ENCODE assay signal across 8 cellular contexts in the genomic region with DNA sequence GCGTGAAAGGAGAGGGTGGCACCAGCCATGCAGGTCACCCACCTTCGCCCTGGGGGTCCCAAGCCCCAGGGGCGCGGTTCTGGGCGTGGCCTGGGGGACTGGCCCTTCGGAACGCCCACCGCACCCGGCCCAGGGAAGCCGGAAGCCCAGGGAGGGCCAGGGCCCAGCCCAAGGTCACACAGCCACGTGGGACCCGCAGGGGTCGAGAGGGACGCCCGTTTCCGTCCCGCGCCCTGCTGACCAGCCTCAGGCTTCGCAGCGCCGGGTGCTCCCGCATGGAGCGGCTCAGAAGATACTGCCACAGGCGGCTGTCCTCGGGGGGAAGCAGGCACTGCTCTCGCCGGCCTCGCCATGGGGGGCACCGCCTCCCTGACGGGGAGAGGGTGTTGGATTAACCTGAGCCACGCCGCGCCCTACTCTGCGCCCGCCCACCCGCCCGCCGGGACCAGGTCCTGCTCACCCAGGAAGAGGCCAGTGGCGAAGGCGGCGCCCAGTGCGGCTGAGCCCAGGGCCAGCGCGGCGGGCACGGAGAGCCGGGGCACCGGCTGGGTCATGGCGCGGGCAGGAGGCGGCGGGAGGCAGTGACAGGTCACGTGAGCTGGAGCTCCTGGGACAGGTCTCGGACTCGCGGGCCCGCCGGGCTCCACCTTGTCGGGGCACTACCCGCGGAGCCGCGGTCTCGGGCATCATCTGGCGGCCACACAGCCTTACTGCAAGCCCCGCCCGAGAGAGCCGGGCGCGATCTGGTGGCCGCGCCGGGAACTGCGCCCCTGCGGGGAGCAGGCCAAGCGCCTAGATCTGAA. TPM values are rescaled to one million over a fixed set of nuclear protein-coding genes. Genes with fewer than 3 reads are reported as not detected.
DNase-seq lines count a peak whose midpoint lies in the region; ATAC-seq, FAIRE-seq and TF ChIP-seq lines count a peak whose summit lies in the region.

Gene COMTD1, minus strand, starts transcription at position 583 of the 803 bp plus-strand sequence. Its CDS starts 29 bp downstream, at position 554.

- H3K4me2 ChIP-seq in astrocyte (ENCODE audit: low read length), result peak within 1 kb of the TSS; percentile 96

- peaks cover 17% of the 10 kb centered on the region for H4K20me1 ChIP-seq in astrocyte (ENCODE audit: insufficient read depth, low read length)

- peak within 1 kb of the TSS; percentile 78 for H3K4me3 Mint-ChIP-seq in astrocyte (ENCODE audit: unreplicated experiment)

- H3K79me2 ChIP-seq in astrocyte (ENCODE audit: insufficient read depth, low read length), result peaks cover 7% of the 10 kb centered on the region

- H3K4me1 Mint-ChIP-seq in astrocyte (ENCODE audit: low read depth, unreplicated experiment), result peaks cover 14% of the 10 kb centered on the region

- H3K9me3 Mint-ChIP-seq in astrocyte (ENCODE audit: unreplicated experiment), result no peaks in the 10 kb centered on the region

- H3K27me3 ChIP-seq in astrocyte (ENCODE audit: insufficient read depth, low read length), result no peaks in the 10 kb centered on the region
- H3K27me3 ChIP-seq in aorta (ENCODE audit: control insufficient read depth in 1 of 2, insufficient read depth in 2 of 2, low read length in 1 of 2), result no peaks in the 10 kb centered on the region

- no peak within 1 kb of the TSS for H3K27ac Mint-ChIP-seq in astrocyte (ENCODE audit: unreplicated experiment)

- H3K9me3 ChIP-seq in astrocyte (ENCODE audit: insufficient read depth, low read depth, low read length) (no peaks in the 10 kb centered on the region), aorta (ENCODE audit: control insufficient read depth, low read length) (no peaks in the 10 kb centered on the region)

- TF ChIP-seq CTCF in astrocyte (IDR thresholded peaks at IDR 0.05; ENCODE audit: insufficient read depth, low read depth, low read length), result peak; percentile 90

- H3K27ac ChIP-seq in astrocyte (ENCODE audit: low read depth, low read length) (peak within 1 kb of the TSS; percentile 11), aorta (ENCODE audit: low read depth in 1 of 2, low read length in 2 of 2) (peak within 1 kb of the TSS in 1 of 2 donors; percentile 39)

- H3K36me3 Mint-ChIP-seq in astrocyte (ENCODE audit: low read depth, unreplicated experiment), result peaks cover 18% of the 10 kb centered on the region

- ATAC-seq in GM18502 (IDR thresholded peaks at IDR 0.05; ENCODE audit: poor library complexity, unreplicated experiment) (peak; percentile 77), HG02938 (IDR thresholded peaks at IDR 0.05; ENCODE audit: unreplicated experiment) (peak; percentile 58), aorta (ENCODE audit: low FRiP score) (peak; percentile 94)

- 0 to 1% methylated on average over 56 to 76 of the region's 76 CpGs for WGBS in aorta, 2 donors

- intact Hi-C loops in aorta (cut with DNase I), result loop anchor here (2.0 to 5.0 kb wide), 3 partner anchors 125 to 993 kb away; partner anchors contain the start of gene SAMD8 (in 1 of the 2)

- H3K36me3 ChIP-seq in astrocyte (ENCODE audit: insufficient read depth, low read length) (peaks cover 14% of the 10 kb centered on the region), aorta (ENCODE audit: control insufficient read depth in 1 of 2, insufficient read depth in 2 of 2, low read length in 1 of 2) (no peaks in the 10 kb centered on the region)

- DNase-seq in NCI-H187 treated with DMSO at 0.1 percent for 48 hours (lab: John Stamatoyannopoulos, UW), result peak; percentile 1
- DNase-seq in T-helper 22 cell (ENCODE audit: low read depth), result peak; percentile 88
- peak; percentile 49 for DNase-seq in astrocyte (ENCODE audit: low read depth)
- DNase-seq in hepatic stellate cell (ENCODE audit: low spot score), result peak; percentile 91
- DNase-seq in renal cortical epithelial cell (ENCODE audit: low read depth), result peak; percentile 64
- DNase-seq in aorta, result peak; percentile 95 to 97

- FAIRE-seq in astrocyte (lab: Jason Lieb, UNC), result no peak

- H3K4me3 ChIP-seq in astrocyte (ENCODE audit: insufficient read depth, low read depth, low read length) (peak within 1 kb of the TSS; percentile 62), aorta (ENCODE audit: low read length in 2 of 2) (peak within 1 kb of the TSS; percentile 49 to 78)

- H2AFZ ChIP-seq in astrocyte (ENCODE audit: low read depth, low read length), result peak within 1 kb of the TSS; percentile 88

- H3K4me1 ChIP-seq in astrocyte (ENCODE audit: insufficient read depth, low read length), result peaks cover 15% of the 10 kb centered on the region
- H3K4me1 ChIP-seq in aorta (ENCODE audit: control insufficient read depth in 1 of 2, insufficient read depth in 2 of 2, low read length in 2 of 2), result no peaks in the 10 kb centered on the region

- H3K27me3 Mint-ChIP-seq in astrocyte (ENCODE audit: low read depth, unreplicated experiment), result peaks cover 6% of the 10 kb centered on the region

- peak within 1 kb of the TSS; percentile 73 for H3K9ac ChIP-seq in astrocyte (ENCODE audit: low read length)

RNA-seq across cellular contexts. Expression of gene COMTD1, which starts in this region (rescaled TPM):
- 17.1 and 18.3 TPM in 2 replicates for total RNA-seq in astrocyte
- total RNA-seq in renal cortical epithelial cell, result 11.4 and 30.0 TPM in 2 replicates
- total RNA-seq in aorta, result 10 to 100 TPM; 12.9 to 14.3 TPM
- polyA plus RNA-seq in aorta, result 10 to 100 TPM; 31.1 to 60.8 TPM

Comparison
In these comparisons a context has a peak if more than half of its experiments do, and no peak if none do; other contexts are left out.
1. DNase-seq: peak in every context shown above with its lines; median percentile 96 in aorta; 91 in hepatic stellate cell; 88 in T-helper 22 cell; 64 in renal cortical epithelial cell; 49 in astrocyte; 1 in NCI-H187 treated with DMSO at 0.1 percent for 48 hours.